Comparison of ENCODE assay signal across 1 cellular context in the genomic region with DNA sequence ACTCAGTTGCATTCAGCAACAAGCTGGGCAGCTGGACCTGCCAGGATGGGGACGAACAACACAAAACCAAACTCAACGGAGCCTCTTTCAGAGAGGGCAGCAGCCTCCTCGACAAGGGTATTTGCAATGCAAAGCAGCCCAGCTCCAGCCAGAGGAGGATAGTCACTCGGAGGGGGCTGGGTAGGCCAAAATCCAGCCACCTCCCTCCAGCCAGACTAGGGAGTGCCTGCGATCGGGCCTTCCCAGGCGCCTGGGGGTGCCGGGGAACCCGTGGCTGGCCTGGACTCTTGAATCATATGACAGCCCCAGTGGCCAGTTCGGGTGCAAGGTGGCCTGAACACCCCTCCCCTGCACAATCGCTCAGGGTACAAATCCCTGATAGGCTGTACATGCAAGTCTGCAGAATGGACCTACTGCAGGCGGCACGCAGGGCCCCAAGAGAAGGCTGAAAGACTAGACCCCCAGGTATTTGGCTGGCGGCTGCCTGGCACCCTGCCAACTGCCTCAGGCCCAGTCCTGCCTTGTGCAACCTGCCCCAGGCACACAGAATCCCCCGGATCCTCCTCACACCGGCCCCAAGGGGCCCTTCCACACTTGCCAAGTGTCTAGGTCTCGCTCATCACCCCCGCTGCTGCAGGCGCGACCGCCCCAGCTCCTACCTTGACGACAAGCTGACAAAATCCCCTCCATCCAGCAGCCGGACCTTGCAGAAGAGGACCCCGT.
TF ChIP-seq lines count a peak whose summit lies in the region.

No MANE protein-coding gene starts in this region.

TF ChIP-seq in HepG2, 621 proteins besides CTCF, POLR2A, EP300 and RAD21 (continued from another document and continues in another):
- TF ChIP-seq, protein P1, sequence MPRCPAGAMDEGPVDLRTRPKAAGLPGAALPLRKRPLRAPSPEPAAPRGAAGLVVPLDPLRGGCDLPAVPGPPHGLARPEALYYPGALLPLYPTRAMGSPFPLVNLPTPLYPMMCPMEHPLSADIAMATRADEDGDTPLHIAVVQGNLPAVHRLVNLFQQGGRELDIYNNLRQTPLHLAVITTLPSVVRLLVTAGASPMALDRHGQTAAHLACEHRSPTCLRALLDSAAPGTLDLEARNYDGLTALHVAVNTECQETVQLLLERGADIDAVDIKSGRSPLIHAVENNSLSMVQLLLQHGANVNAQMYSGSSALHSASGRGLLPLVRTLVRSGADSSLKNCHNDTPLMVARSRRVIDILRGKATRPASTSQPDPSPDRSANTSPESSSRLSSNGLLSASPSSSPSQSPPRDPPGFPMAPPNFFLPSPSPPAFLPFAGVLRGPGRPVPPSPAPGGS (CRISPR knock-in tag; IDR thresholded peaks at IDR 0.05) = no peak
- TF ChIP-seq U2AF1 (optimal IDR thresholded peaks at IDR 0.05; ENCODE audit: low read depth, low read length) = peak; percentile 67
- TF ChIP-seq, protein P2, sequence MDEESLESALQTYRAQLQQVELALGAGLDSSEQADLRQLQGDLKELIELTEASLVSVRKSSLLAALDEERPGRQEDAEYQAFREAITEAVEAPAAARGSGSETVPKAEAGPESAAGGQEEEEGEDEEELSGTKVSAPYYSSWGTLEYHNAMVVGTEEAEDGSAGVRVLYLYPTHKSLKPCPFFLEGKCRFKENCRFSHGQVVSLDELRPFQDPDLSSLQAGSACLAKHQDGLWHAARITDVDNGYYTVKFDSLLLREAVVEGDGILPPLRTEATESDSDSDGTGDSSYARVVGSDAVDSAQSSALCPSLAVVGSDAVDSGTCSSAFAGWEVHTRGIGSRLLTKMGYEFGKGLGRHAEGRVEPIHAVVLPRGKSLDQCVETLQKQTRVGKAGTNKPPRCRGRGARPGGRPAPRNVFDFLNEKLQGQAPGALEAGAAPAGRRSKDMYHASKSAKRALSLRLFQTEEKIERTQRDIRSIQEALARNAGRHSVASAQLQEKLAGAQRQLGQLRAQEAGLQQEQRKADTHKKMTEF (CRISPR knock-in tag; IDR thresholded peaks at IDR 0.05) = peak; percentile 9; the same call in 1 of the 2 replicates
- TF ChIP-seq, protein P3, sequence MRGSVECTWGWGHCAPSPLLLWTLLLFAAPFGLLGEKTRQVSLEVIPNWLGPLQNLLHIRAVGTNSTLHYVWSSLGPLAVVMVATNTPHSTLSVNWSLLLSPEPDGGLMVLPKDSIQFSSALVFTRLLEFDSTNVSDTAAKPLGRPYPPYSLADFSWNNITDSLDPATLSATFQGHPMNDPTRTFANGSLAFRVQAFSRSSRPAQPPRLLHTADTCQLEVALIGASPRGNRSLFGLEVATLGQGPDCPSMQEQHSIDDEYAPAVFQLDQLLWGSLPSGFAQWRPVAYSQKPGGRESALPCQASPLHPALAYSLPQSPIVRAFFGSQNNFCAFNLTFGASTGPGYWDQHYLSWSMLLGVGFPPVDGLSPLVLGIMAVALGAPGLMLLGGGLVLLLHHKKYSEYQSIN (CRISPR knock-in tag; IDR thresholded peaks at IDR 0.05; ENCODE audit: borderline replicate concordance) = no peak
- TF ChIP-seq SNRNP70 (IDR thresholded peaks at IDR 0.05; ENCODE audit: low read depth, low read length) = no peak
- no peak for TF ChIP-seq NFKBIZ (CRISPR knock-in tag; IDR thresholded peaks at IDR 0.05)
- TF ChIP-seq, protein P4, sequence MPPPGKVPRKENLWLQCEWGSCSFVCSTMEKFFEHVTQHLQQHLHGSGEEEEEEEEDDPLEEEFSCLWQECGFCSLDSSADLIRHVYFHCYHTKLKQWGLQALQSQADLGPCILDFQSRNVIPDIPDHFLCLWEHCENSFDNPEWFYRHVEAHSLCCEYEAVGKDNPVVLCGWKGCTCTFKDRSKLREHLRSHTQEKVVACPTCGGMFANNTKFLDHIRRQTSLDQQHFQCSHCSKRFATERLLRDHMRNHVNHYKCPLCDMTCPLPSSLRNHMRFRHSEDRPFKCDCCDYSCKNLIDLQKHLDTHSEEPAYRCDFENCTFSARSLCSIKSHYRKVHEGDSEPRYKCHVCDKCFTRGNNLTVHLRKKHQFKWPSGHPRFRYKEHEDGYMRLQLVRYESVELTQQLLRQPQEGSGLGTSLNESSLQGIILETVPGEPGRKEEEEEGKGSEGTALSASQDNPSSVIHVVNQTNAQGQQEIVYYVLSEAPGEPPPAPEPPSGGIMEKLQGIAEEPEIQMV (CRISPR knock-in tag; IDR thresholded peaks at IDR 0.05; ENCODE audit: low read depth) = no peak
- TF ChIP-seq ZNF296 (CRISPR knock-in tag; conservative IDR thresholded peaks at IDR 0.05) = no peak
- TF ChIP-seq MIER2 (CRISPR knock-in tag; IDR thresholded peaks at IDR 0.05) = no peak
- no peak for TF ChIP-seq NRL (CRISPR knock-in tag; IDR thresholded peaks at IDR 0.05; ENCODE audit: borderline replicate concordance)
- TF ChIP-seq SMAD9 (CRISPR knock-in tag; IDR thresholded peaks at IDR 0.05) = no peak
- no peak for TF ChIP-seq ZNF703 (CRISPR knock-in tag; IDR thresholded peaks at IDR 0.05; ENCODE audit: borderline replicate concordance)
- no peak for TF ChIP-seq MIXL1 (CRISPR knock-in tag; IDR thresholded peaks at IDR 0.05)
- no peak for TF ChIP-seq ZNF253 (CRISPR knock-in tag; IDR thresholded peaks at IDR 0.05; ENCODE audit: borderline replicate concordance)
- TF ChIP-seq, protein P5, sequence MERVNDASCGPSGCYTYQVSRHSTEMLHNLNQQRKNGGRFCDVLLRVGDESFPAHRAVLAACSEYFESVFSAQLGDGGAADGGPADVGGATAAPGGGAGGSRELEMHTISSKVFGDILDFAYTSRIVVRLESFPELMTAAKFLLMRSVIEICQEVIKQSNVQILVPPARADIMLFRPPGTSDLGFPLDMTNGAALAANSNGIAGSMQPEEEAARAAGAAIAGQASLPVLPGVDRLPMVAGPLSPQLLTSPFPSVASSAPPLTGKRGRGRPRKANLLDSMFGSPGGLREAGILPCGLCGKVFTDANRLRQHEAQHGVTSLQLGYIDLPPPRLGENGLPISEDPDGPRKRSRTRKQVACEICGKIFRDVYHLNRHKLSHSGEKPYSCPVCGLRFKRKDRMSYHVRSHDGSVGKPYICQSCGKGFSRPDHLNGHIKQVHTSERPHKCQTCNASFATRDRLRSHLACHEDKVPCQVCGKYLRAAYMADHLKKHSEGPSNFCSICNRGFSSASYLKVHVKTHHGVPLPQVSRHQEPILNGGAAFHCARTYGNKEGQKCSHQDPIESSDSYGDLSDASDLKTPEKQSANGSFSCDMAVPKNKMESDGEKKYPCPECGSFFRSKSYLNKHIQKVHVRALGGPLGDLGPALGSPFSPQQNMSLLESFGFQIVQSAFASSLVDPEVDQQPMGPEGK (CRISPR knock-in tag; IDR thresholded peaks at IDR 0.05) = peak; percentile 45; the same call in 1 of the 2 replicates
- no peak for TF ChIP-seq ARHGAP35 (CRISPR knock-in tag; IDR thresholded peaks at IDR 0.05; ENCODE audit: borderline replicate concordance)
- TF ChIP-seq, protein P6, sequence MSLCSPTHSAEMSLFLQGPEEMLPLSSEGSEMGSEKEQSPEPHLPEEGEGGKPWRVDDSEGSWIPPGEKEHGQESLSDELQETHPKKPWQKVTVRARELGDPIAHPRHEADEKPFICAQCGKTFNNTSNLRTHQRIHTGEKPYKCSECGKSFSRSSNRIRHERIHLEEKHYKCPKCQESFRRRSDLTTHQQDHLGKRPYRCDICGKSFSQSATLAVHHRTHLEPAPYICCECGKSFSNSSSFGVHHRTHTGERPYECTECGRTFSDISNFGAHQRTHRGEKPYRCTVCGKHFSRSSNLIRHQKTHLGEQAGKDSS (CRISPR knock-in tag; IDR thresholded peaks at IDR 0.05; ENCODE audit: borderline replicate concordance, low read depth) = no peak
- TF ChIP-seq ZSCAN29 (CRISPR knock-in tag; conservative IDR thresholded peaks at IDR 0.05) = no peak
- no peak for TF ChIP-seq ZNF850 (CRISPR knock-in tag; conservative IDR thresholded peaks at IDR 0.05)
- TF ChIP-seq HOXA5 (CRISPR knock-in tag; IDR thresholded peaks at IDR 0.05) = no peak
- TF ChIP-seq CBX1 (IDR thresholded peaks at IDR 0.05; ENCODE audit: low read depth) = no peak
- peak; percentile 38; the same call in 1 of the 2 replicates for TF ChIP-seq ZNF607 (CRISPR knock-in tag; IDR thresholded peaks at IDR 0.05; ENCODE audit: borderline replicate concordance)
- no peak for TF ChIP-seq ZNF136 (CRISPR knock-in tag; IDR thresholded peaks at IDR 0.05; ENCODE audit: low read depth)
- no peak; the same call in 1 of the 2 replicates for TF ChIP-seq NR2F2 (IDR thresholded peaks at IDR 0.05; ENCODE audit: borderline replicate concordance, low read depth)
- TF ChIP-seq CENPT (CRISPR knock-in tag; IDR thresholded peaks at IDR 0.05; ENCODE audit: low read depth) = no peak
- TF ChIP-seq, protein P7, sequence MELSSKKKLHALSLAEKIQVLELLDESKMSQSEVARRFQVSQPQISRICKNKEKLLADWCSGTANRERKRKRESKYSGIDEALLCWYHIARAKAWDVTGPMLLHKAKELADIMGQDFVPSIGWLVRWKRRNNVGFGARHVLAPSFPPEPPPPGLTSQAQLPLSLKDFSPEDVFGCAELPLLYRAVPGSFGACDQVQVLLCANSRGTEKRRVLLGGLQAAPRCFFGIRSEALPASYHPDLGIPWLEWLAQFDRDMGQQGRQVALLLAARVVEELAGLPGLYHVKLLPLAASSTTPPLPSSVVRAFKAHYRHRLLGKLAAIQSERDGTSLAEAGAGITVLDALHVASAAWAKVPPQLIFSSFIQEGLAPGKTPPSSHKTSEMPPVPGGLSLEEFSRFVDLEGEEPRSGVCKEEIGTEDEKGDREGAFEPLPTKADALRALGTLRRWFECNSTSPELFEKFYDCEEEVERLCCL (CRISPR knock-in tag; IDR thresholded peaks at IDR 0.05; ENCODE audit: borderline replicate concordance) = no peak
- TF ChIP-seq MTA1 (CRISPR knock-in tag; IDR thresholded peaks at IDR 0.05; ENCODE audit: borderline replicate concordance) = 0 out of 2 replicates have a peak, but pooled peaks have one; percentile 9
- TF ChIP-seq ZNF556 (CRISPR knock-in tag; IDR thresholded peaks at IDR 0.05; ENCODE audit: borderline replicate concordance) = 0 out of 2 replicates have a peak, but pooled peaks have one; percentile 31
- TF ChIP-seq GFI1 (CRISPR knock-in tag; IDR thresholded peaks at IDR 0.05; ENCODE audit: borderline replicate concordance) = no peak
- TF ChIP-seq ZNF121 (CRISPR knock-in tag; IDR thresholded peaks at IDR 0.05) = peak; percentile 5; the same call in 1 of the 2 replicates
- TF ChIP-seq ZNF225 (CRISPR knock-in tag; IDR thresholded peaks at IDR 0.05) = no peak
- TF ChIP-seq GABPB1 (CRISPR knock-in tag; IDR thresholded peaks at IDR 0.05) = no peak
- TF ChIP-seq, protein P8, sequence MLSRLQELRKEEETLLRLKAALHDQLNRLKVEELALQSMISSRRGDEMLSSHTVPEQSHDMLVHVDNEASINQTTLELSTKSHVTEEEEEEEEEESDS (CRISPR knock-in tag; IDR thresholded peaks at IDR 0.05; ENCODE audit: borderline replicate concordance) = no peak
- TF ChIP-seq RXRA (CRISPR knock-in tag; IDR thresholded peaks at IDR 0.05) = 0 out of 2 replicates have a peak, but pooled peaks have one; percentile 15
- TF ChIP-seq, protein P9, sequence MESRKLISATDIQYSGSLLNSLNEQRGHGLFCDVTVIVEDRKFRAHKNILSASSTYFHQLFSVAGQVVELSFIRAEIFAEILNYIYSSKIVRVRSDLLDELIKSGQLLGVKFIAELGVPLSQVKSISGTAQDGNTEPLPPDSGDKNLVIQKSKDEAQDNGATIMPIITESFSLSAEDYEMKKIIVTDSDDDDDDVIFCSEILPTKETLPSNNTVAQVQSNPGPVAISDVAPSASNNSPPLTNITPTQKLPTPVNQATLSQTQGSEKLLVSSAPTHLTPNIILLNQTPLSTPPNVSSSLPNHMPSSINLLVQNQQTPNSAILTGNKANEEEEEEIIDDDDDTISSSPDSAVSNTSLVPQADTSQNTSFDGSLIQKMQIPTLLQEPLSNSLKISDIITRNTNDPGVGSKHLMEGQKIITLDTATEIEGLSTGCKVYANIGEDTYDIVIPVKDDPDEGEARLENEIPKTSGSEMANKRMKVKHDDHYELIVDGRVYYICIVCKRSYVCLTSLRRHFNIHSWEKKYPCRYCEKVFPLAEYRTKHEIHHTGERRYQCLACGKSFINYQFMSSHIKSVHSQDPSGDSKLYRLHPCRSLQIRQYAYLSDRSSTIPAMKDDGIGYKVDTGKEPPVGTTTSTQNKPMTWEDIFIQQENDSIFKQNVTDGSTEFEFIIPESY (CRISPR knock-in tag; IDR thresholded peaks at IDR 0.05) = no peak
- TF ChIP-seq ZNF274 (CRISPR knock-in tag; IDR thresholded peaks at IDR 0.05) = peak; percentile 18; the same call in 1 of the 2 replicates
- no peak for TF ChIP-seq FOSL1 (CRISPR knock-in tag; IDR thresholded peaks at IDR 0.05; ENCODE audit: borderline replicate concordance)
- TF ChIP-seq ZIK1 (CRISPR knock-in tag; IDR thresholded peaks at IDR 0.05; ENCODE audit: borderline replicate concordance, low read depth) = no peak
- no peak for TF ChIP-seq ZNF713 (CRISPR knock-in tag; IDR thresholded peaks at IDR 0.05)
- peak; percentile 52; the same call in 1 of the 2 replicates for TF ChIP-seq CEBPG (CRISPR knock-in tag; IDR thresholded peaks at IDR 0.05)
- TF ChIP-seq, protein P10, sequence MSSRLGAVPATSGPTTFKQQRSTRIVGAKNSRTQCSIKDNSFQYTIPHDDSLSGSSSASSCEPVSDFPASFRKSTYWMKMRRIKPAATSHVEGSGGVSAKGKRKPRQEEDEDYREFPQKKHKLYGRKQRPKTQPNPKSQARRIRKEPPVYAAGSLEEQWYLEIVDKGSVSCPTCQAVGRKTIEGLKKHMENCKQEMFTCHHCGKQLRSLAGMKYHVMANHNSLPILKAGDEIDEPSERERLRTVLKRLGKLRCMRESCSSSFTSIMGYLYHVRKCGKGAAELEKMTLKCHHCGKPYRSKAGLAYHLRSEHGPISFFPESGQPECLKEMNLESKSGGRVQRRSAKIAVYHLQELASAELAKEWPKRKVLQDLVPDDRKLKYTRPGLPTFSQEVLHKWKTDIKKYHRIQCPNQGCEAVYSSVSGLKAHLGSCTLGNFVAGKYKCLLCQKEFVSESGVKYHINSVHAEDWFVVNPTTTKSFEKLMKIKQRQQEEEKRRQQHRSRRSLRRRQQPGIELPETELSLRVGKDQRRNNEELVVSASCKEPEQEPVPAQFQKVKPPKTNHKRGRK (CRISPR knock-in tag; IDR thresholded peaks at IDR 0.05) = no peak
- TF ChIP-seq PAF1 (CRISPR knock-in tag; IDR thresholded peaks at IDR 0.05) = no peak
- TF ChIP-seq SAP130 (CRISPR knock-in tag; IDR thresholded peaks at IDR 0.05; ENCODE audit: low read depth) = peak; percentile 65
- TF ChIP-seq, protein P11, sequence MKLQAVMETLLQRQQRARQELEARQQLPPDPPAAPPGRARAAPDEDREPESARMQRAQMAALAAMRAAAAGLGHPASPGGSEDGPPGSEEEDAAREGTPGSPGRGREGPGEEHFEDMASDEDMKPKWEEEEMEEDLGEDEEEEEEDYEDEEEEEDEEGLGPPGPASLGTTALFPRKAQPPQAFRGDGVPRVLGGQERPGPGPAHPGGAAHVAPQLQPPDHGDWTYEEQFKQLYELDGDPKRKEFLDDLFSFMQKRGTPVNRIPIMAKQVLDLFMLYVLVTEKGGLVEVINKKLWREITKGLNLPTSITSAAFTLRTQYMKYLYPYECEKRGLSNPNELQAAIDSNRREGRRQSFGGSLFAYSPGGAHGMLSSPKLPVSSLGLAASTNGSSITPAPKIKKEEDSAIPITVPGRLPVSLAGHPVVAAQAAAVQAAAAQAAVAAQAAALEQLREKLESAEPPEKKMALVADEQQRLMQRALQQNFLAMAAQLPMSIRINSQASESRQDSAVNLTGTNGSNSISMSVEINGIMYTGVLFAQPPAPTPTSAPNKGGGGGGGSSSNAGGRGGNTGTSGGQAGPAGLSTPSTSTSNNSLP (IDR thresholded peaks at IDR 0.05; ENCODE audit: low read depth, low read length) = no peak
- TF ChIP-seq MAF1 (CRISPR knock-in tag; IDR thresholded peaks at IDR 0.05; ENCODE audit: borderline replicate concordance) = no peak
